Comparison of ENCODE assay signal across 1 cellular context in genomic region chr7:47689558-47689957, GRCh38.
TF ChIP-seq lines count a peak whose summit lies in the region.

No MANE protein-coding gene starts in this region.

TF ChIP-seq in K562, 482 proteins besides CTCF, POLR2A, EP300 and RAD21 (continued from another document):
- TF ChIP-seq ZBTB12 (CRISPR knock-in tag; IDR thresholded peaks at IDR 0.05) (no peak), KLF1 (tag; IDR thresholded peaks at IDR 0.05) (no peak), NFYB (IDR thresholded peaks at IDR 0.05; ENCODE audit: extremely low read depth, insufficient read length) (no peak), UBTF (IDR thresholded peaks at IDR 0.05; ENCODE audit: borderline replicate concordance in 1 of 2, low read depth in 2 of 2, low read length in 2 of 2) (no peak), ZNF23 (CRISPR knock-in tag; IDR thresholded peaks at IDR 0.05) (no peak), CSDE1 (IDR thresholded peaks at IDR 0.05) (no peak), JUN (IDR thresholded peaks at IDR 0.05; ENCODE audit: borderline replicate concordance, low read depth, low read length) (no peak), JUN (CRISPR knock-in tag; IDR thresholded peaks at IDR 0.05; ENCODE audit: borderline replicate concordance) (no peak), BRF2 (IDR thresholded peaks at IDR 0.05; ENCODE audit: borderline replicate concordance, insufficient read depth, insufficient read length) (no peak), GATA2 (CRISPR knock-in tag; IDR thresholded peaks at IDR 0.05) (no peak)
TF ChIP-seq in K562: peak in this region for 0.
